20 cellular contexts compared by ENCODE assay signal in genomic region chr10:31659665-31660064, GRCh38.
"Had no signal": no experiment of that assay in that cellular context is flagged by ENCODE, and none has a peak within 500 bp of the region (broad histone marks: within the 10 kb centered on the region; RNA-seq: fewer than 3 reads in every experiment).

No MANE protein-coding gene starts in this region.

- H3K27ac ChIP-seq: body of pancreas, foreskin keratinocyte, thyroid gland had no signal

- DNase-seq: activated B cell treated with CpG ODN at 0.5 μM for 24 hours; activated CD4-positive, alpha-beta T cell treated with anti-CD3 and anti-CD28 coated beads for 4 hours; activated CD4-positive, alpha-beta T cell treated with anti-CD3 and anti-CD28 coated beads, Interleukin-2, amount 50 U/mL, for 48 hours; activated CD8-positive, alpha-beta memory T cell treated with anti-CD3 and anti-CD28 coated beads, Interleukin-2, amount 50 U/mL, for 48 hours; activated naive CD4-positive, alpha-beta T cell treated with anti-CD3 and anti-CD28 coated beads for 36 hours; activated naive CD8-positive, alpha-beta T cell treated with anti-CD3 and anti-CD28 coated beads, Interleukin-2, amount 50 U/mL, for 24 hours; activated T-cell treated with anti-CD3 and anti-CD28 coated beads, Interleukin-2, amount 50 U/mL, for 48 hours; body of pancreas; caudate nucleus; effector CD8-positive, alpha-beta T cell; foreskin keratinocyte; mucosa of descending colon; naive thymus-derived CD4-positive, alpha-beta T cell; occipital lobe; retina; stimulated activated CD4-positive, alpha-beta T cell treated with anti-CD3 and anti-CD28 coated beads, Interleukin-4, amount 100 ng/mL, for 24 hours; stimulated activated naive CD4-positive, alpha-beta T cell treated with Interleukin-2 at 50 U/mL for 16 hours; substantia nigra; T1000; thyroid gland had no signal

- H3K27me3 ChIP-seq: body of pancreas, thyroid gland had no signal

- H3K4me1 ChIP-seq: foreskin keratinocyte, thyroid gland had no signal

- H3K36me3 ChIP-seq: thyroid gland had no signal

- H3K4me3 ChIP-seq: body of pancreas, mucosa of descending colon, thyroid gland had no signal

- ATAC-seq: activated naive CD8-positive, alpha-beta T cell treated with anti-CD3 and anti-CD28 coated beads, Interleukin-2, amount 50 U/mL, for 24 hours; body of pancreas; foreskin keratinocyte; mucosa of descending colon; naive thymus-derived CD4-positive, alpha-beta T cell had no signal

- H3K9me3 ChIP-seq: body of pancreas, mucosa of descending colon, thyroid gland had no signal
